In the genomic region with DNA sequence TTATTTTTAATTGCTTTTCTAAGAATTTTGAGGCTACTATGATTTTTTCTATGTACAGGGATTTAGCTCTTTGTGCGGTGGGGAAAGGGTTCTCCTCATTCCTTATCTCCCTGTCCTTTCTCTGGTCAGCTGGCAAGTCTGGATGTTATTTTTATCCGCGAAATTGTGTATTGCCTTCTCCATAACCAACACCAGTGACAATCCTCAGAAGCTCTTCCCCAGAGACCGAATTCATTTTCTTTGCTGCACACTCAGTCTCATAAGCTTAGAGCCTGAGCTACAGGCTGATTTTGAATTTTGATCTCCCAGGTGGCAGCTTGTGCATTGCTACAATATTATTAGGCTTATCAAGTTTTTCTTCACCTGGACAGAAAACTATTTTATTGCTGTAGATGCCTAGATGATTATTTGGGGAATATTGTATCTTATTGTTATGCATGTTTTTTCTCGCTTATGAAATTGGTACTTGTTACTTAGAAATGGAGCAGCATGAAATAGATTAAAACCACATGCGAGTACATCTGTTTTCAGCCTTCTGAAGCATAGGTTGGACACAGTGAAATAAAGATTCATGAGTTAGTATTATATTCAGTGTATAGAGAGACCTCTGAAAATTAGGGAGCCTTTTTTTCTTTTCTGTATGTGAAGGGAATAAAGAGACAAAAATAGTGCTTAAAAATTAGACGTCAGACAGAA, we compare ENCODE assay signal across 1 cellular context.
TF ChIP-seq lines count a peak whose summit lies in the region.

No MANE protein-coding gene starts in this region.

TF ChIP-seq in SK-N-SH, 30 proteins besides CTCF, POLR2A, EP300 and RAD21 (continued from another document):
- TF ChIP-seq, protein P1, sequence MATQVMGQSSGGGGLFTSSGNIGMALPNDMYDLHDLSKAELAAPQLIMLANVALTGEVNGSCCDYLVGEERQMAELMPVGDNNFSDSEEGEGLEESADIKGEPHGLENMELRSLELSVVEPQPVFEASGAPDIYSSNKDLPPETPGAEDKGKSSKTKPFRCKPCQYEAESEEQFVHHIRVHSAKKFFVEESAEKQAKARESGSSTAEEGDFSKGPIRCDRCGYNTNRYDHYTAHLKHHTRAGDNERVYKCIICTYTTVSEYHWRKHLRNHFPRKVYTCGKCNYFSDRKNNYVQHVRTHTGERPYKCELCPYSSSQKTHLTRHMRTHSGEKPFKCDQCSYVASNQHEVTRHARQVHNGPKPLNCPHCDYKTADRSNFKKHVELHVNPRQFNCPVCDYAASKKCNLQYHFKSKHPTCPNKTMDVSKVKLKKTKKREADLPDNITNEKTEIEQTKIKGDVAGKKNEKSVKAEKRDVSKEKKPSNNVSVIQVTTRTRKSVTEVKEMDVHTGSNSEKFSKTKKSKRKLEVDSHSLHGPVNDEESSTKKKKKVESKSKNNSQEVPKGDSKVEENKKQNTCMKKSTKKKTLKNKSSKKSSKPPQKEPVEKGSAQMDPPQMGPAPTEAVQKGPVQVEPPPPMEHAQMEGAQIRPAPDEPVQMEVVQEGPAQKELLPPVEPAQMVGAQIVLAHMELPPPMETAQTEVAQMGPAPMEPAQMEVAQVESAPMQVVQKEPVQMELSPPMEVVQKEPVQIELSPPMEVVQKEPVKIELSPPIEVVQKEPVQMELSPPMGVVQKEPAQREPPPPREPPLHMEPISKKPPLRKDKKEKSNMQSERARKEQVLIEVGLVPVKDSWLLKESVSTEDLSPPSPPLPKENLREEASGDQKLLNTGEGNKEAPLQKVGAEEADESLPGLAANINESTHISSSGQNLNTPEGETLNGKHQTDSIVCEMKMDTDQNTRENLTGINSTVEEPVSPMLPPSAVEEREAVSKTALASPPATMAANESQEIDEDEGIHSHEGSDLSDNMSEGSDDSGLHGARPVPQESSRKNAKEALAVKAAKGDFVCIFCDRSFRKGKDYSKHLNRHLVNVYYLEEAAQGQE (IDR thresholded peaks at IDR 0.05; ENCODE audit: low read depth, low read length), result no peak
- TF ChIP-seq EZH2phosphoT487 (IDR thresholded peaks at IDR 0.05; ENCODE audit: borderline replicate concordance, low read depth) (no peak), MXI1 (IDR thresholded peaks at IDR 0.05; ENCODE audit: low read depth, low read length) (peak; percentile 53; the same call in 1 of the 2 replicates)
